Comparison of ENCODE assay signal across 13 cellular contexts in genomic region chr6:113586966-113587699, GRCh38.
DNase-seq lines count a peak whose midpoint lies in the region; ATAC-seq and TF ChIP-seq lines count a peak whose summit lies in the region.
"Had no signal": no experiment of that assay in that cellular context is flagged by ENCODE, and none has a peak within 500 bp of the region (broad histone marks: within the 10 kb centered on the region; RNA-seq: fewer than 3 reads in every experiment).

No MANE protein-coding gene starts in this region.

- peak overlapping the region; percentile 14 for H3K4me3 Mint-ChIP-seq in type B pancreatic cell
- H3K4me3 Mint-ChIP-seq: activated CD4-positive, alpha-beta T cell treated with anti-CD3 and anti-CD28 coated beads for 36 hours; IgD-negative memory B cell had no signal

- no peaks in the 10 kb centered on the region for H3K9me3 ChIP-seq in NT2/D1 (ENCODE audit: insufficient read depth, low read length)
- no peaks in the 10 kb centered on the region for H3K9me3 ChIP-seq in iPS-20b (ENCODE audit: insufficient read depth, low read depth, low read length)
- H3K9me3 ChIP-seq in right cardiac atrium (ENCODE audit: control insufficient read depth, low read length): no peaks in the 10 kb centered on the region

- H3K9ac ChIP-seq in NT2/D1 (ENCODE audit: insufficient read length, low read depth) (no peak overlapping the region), iPS-20b (ENCODE audit: low read depth, low read length) (peak overlapping the region; percentile 67; the same call in 1 of the 2 replicates)

- intact Hi-C loops in right cardiac atrium (cut with DNase I): no loop called here

- WGBS in right cardiac atrium: 60% methylated on average over 6 of the region's 6 CpGs

- H3K9me3 Mint-ChIP-seq in type B pancreatic cell: peaks cover 9% of the 10 kb centered on the region

- H3K27me3 ChIP-seq in NT2/D1 (ENCODE audit: insufficient read depth, insufficient read length) (no peaks in the 10 kb centered on the region), iPS-20b (ENCODE audit: insufficient read depth, low read length) (no peaks in the 10 kb centered on the region), right cardiac atrium (ENCODE audit: control insufficient read depth, insufficient read depth) (no peaks in the 10 kb centered on the region)

- H3K36me3 Mint-ChIP-seq in type B pancreatic cell: no peaks in the 10 kb centered on the region
- H3K36me3 Mint-ChIP-seq: IgD-negative memory B cell had no signal

- DNase-seq in NCI-H2107 treated with DMSO at 0.1 percent for 48 hours (lab: John Stamatoyannopoulos, UW; ENCODE audit: unreplicated experiment): peak; percentile 74
- no peak for DNase-seq in NCI-H2107 (lab: John Stamatoyannopoulos, UW)
- peak; percentile 70 for DNase-seq in NT2/D1 (ENCODE audit: low read depth, low spot score)
- no peak for DNase-seq in type B pancreatic cell (ENCODE audit: extremely low spot score, unreplicated experiment)
- no peak for DNase-seq in right cardiac atrium
- DNase-seq: activated CD4-positive, alpha-beta T cell treated with anti-CD3 and anti-CD28 coated beads for 36 hours; NCI-H187 treated with DMSO at 0.1 percent for 48 hours; OCI-M1; T-helper 1 cell had no signal

- TF ChIP-seq CTCF in type B pancreatic cell (conservative IDR thresholded peaks at IDR 0.05): no peak

- peak overlapping the region; percentile 83 for H3K27ac ChIP-seq in iPS-20b (ENCODE audit: low read length)
- H3K27ac ChIP-seq in right cardiac atrium (ENCODE audit: low read length): no peak overlapping the region

- no peaks in the 10 kb centered on the region for H3K27me3 Mint-ChIP-seq in type B pancreatic cell
- H3K27me3 Mint-ChIP-seq: IgD-negative memory B cell had no signal

- H3K36me3 ChIP-seq in NT2/D1 (ENCODE audit: insufficient read depth, insufficient read length, low read length) (no peaks in the 10 kb centered on the region), iPS-20b (ENCODE audit: insufficient read depth, low read depth, low read length) (no peaks in the 10 kb centered on the region)

- ATAC-seq in right cardiac atrium (no peak), HG02642 (IDR thresholded peaks at IDR 0.05; ENCODE audit: poor library complexity, unreplicated experiment) (no peak), HG03342 (IDR thresholded peaks at IDR 0.05; ENCODE audit: unreplicated experiment) (no peak)
- ATAC-seq: activated CD4-positive, alpha-beta T cell treated with anti-CD3 and anti-CD28 coated beads for 36 hours had no signal

- H3K4me1 ChIP-seq in NT2/D1 (ENCODE audit: insufficient read depth, insufficient read length) (no peaks in the 10 kb centered on the region), iPS-20b (ENCODE audit: insufficient read depth, low read length) (peaks cover 30% of the 10 kb centered on the region), right cardiac atrium (ENCODE audit: control insufficient read depth, insufficient read depth, low read length) (no peaks in the 10 kb centered on the region)

- no peak overlapping the region for H3K4me3 ChIP-seq in NT2/D1 (ENCODE audit: insufficient read length, low read depth)
- H3K4me3 ChIP-seq in iPS-20b (ENCODE audit: low read length): peak overlapping the region; percentile 52
- H3K4me3 ChIP-seq in right cardiac atrium (ENCODE audit: low read length): no peak overlapping the region

- peak overlapping the region; percentile 2 for H3K27ac Mint-ChIP-seq in type B pancreatic cell
- H3K27ac Mint-ChIP-seq: activated CD4-positive, alpha-beta T cell treated with anti-CD3 and anti-CD28 coated beads for 36 hours; IgD-negative memory B cell had no signal

- H3K4me1 Mint-ChIP-seq in type B pancreatic cell (ENCODE audit: unreplicated experiment): peaks cover 41% of the 10 kb centered on the region
- H3K4me1 Mint-ChIP-seq: activated CD4-positive, alpha-beta T cell treated with anti-CD3 and anti-CD28 coated beads for 36 hours had no signal

Comparison
In these comparisons a context has a peak if more than half of its experiments do, and no peak if none do; other contexts are left out.
1. DNase-seq: peak in NCI-H2107 treated with DMSO at 0.1 percent for 48 hours (single experiment) and NT2/D1 (single experiment); none in NCI-H2107 (single experiment), type B pancreatic cell (single experiment) and right cardiac atrium (0 of 3).